ENCODE assay signal across 21 cellular contexts in the genomic region with DNA sequence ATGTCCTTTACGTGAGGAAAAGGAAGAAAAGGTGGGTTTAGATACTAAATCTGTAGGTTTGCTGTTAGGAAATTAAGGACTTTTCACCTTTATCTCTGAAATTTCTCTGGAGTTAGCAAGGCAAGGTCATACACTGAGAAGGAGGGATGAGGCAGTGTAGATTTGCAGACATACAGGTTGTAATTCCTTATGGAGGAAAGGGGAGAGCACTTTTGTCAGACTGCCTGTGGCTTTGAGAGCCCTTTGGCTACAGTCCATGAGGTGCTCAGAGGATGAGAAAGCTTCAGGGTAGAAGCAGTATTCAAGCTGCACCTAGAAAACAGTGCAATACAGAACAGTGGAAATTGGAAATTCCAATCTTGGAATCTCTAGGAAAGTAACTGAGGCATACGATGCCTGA. TPM values are rescaled to one million over a fixed set of nuclear protein-coding genes. Genes with fewer than 3 reads are reported as not detected.
DNase-seq lines count a peak whose midpoint lies in the region; ATAC-seq, FAIRE-seq and TF ChIP-seq lines count a peak whose summit lies in the region.
"Had no signal": no experiment of that assay in that cellular context is flagged by ENCODE, and none has a peak within 500 bp of the region (broad histone marks: within the 10 kb centered on the region; RNA-seq: fewer than 3 reads in every experiment).

No MANE protein-coding gene starts in this region.

- CTCF ChIA-PET in HepG2 (lab: Yijun Ruan, JAX; ENCODE audit: low intra/inter-chr PET ratio, low total read pairs), result no interaction called here
- CTCF ChIA-PET in PC-3 (lab: Charles Lee), result no interaction called here

- H3K9me3 Mint-ChIP-seq in immature natural killer cell, result no peaks in the 10 kb centered on the region
- no peaks in the 10 kb centered on the region for H3K9me3 Mint-ChIP-seq in stimulated activated naive B cell treated with anti-CD40 and anti-IgM and Interleukin-4, amounts not matched to agents 10 μg/mL and 1 μg/mL and 100 μg/mL, for 72 hours
- H3K9me3 Mint-ChIP-seq: activated B cell treated with CpG ODN at 0.5 μM for 24 hours; activated naive CD4-positive, alpha-beta T cell treated with anti-CD3 and anti-CD28 coated beads for 36 hours had no signal

- TF ChIP-seq CTCF in HepG2 (CRISPR knock-in tag; IDR thresholded peaks at IDR 0.05) (no peak), right lobe of liver (IDR thresholded peaks at IDR 0.05) (no peak), PC-3 (conservative IDR thresholded peaks at IDR 0.05; ENCODE audit: low read depth, low read length) (no peak), GM13976 (IDR thresholded peaks at IDR 0.05; ENCODE audit: borderline replicate concordance, control extremely low read depth, extremely low read depth, insufficient read depth, missing control alignments) (no peak)

- peaks cover 23% of the 10 kb centered on the region for H3F3A ChIP-seq in PC-3 (ENCODE audit: low read length, unreplicated experiment)

- H3K27me3 ChIP-seq in HepG2 (ENCODE audit: control insufficient read depth in 1 of 2, insufficient read depth in 2 of 2, low read length in 2 of 2) (no peaks in the 10 kb centered on the region), right lobe of liver (no peaks in the 10 kb centered on the region), PC-3 (ENCODE audit: low read length) (no peaks in the 10 kb centered on the region)
- H3K27me3 ChIP-seq: foreskin keratinocyte had no signal

- ATAC-seq in HepG2 (peak; percentile 19), right lobe of liver (no peak), PC-3 (peak; percentile 16)
- ATAC-seq in stimulated activated naive B cell treated with anti-CD40 and anti-IgM and Interleukin-4, amounts not matched to agents 10 μg/mL and 1 μg/mL and 100 μg/mL, for 72 hours (replicated peaks), result no peak
- ATAC-seq: activated CD8-positive, alpha-beta memory T cell treated with anti-CD3 and anti-CD28 coated beads, Interleukin-2, amount 10 ng/mL, durations not matched to agents 7 days and 5 days; foreskin keratinocyte; left colon had no signal

- no peaks in the 10 kb centered on the region for H3K79me2 ChIP-seq in HepG2 (ENCODE audit: insufficient read depth, low read length)
- peaks cover 8% of the 10 kb centered on the region for H3K79me2 ChIP-seq in PC-3 (ENCODE audit: low read length)

- H4K20me1 ChIP-seq in HepG2 (ENCODE audit: insufficient read depth, low read length) (peaks cover under 1% of the 10 kb centered on the region), PC-3 (ENCODE audit: low read length) (peaks cover 22% of the 10 kb centered on the region)

- H3K36me3 ChIP-seq in HepG2 (replicated peaks in 1 of 2; ENCODE audit: control insufficient read depth in 1 of 2, insufficient read depth in 2 of 2, low read length in 2 of 2) (peaks cover 6 to 27% of the 10 kb centered on the region in 2 experiments), right lobe of liver (peaks cover 12 to 42% (median 31%) of the 10 kb centered on the region in 4 donors), PC-3 (ENCODE audit: low read depth, low read length) (peaks cover 35% of the 10 kb centered on the region)

- no peak for DNase-seq in HepG2 (ENCODE audit: low spot score)
- DNase-seq in right lobe of liver, result no peak
- DNase-seq in PC-3, result no peak
- no peak for DNase-seq in immature natural killer cell
- DNase-seq in stimulated activated naive B cell treated with anti-CD40 and anti-IgM and Interleukin-4, amounts not matched to agents 10 μg/mL and 1 μg/mL and 100 μg/mL, for 72 hours, result no peak
- DNase-seq in GM13976 (ENCODE audit: low spot score), result no peak
- DNase-seq in activated CD8-positive, alpha-beta memory T cell treated with anti-CD3 and anti-CD28 coated beads, Interleukin-2, amount 50 U/mL, for 4 hours, result no peak
- DNase-seq in CD1c-positive myeloid dendritic cell (ENCODE audit: extremely low spot score), result no peak
- DNase-seq: activated B cell treated with CpG ODN at 0.5 μM for 24 hours; activated CD8-positive, alpha-beta memory T cell treated with anti-CD3 and anti-CD28 coated beads, Interleukin-2, amount 10 ng/mL, durations not matched to agents 7 days and 5 days; activated naive CD4-positive, alpha-beta T cell treated with anti-CD3 and anti-CD28 coated beads for 36 hours; DND-41; foreskin keratinocyte; HCEC 1CT; left colon; NCI-H1105; small intestine; stimulated activated CD4-positive, alpha-beta T cell treated with anti-CD3 and anti-CD28 coated beads, Interleukin-4, amount 100 ng/mL, for 4 hours; stimulated activated CD8-positive, alpha-beta memory T cell treated with anti-CD3 and anti-CD28 coated beads, Interleukin-4, amount 100 ng/mL, for 48 hours; T-helper 1 cell had no signal

- 94% methylated on average over 2 of the region's 2 CpGs for WGBS in HepG2 (ENCODE audit: low lambda C conversion rate)
- 72% methylated on average over 2 of the region's 2 CpGs for WGBS in right lobe of liver (ENCODE audit: insufficient coverage, low coverage, low lambda C conversion rate, missing lambda C conversion rate)

- TF ChIP-seq RAD21 in HepG2 (CRISPR knock-in tag; IDR thresholded peaks at IDR 0.05), result no peak

- POLR2A ChIA-PET in HepG2 (lab: Yijun Ruan, JAX), result interaction anchor here (0.9 to 3.6 kb wide), 5 partner anchors 8 to 40 kb away, joined by 3 to 14 read pairs (median 7); a partner anchor contains a TSS
- POLR2A ChIA-PET in PC-3 (lab: Charles Lee; ENCODE audit: unreplicated experiment), result interaction anchor here (0.6 kb wide), 1 partner anchor 32 kb away, joined by 5 read pairs; no protein-coding TSS in a partner anchor

- in situ Hi-C loops in HepG2 (cut with HindIII; ENCODE audit: extremely low pct_ligation_motif_present, low pct_unique_long_range_greater_than_20kb), result no loop called here
- in situ Hi-C loops in GM13976 (cut with MboI; ENCODE audit: low sequenced_read_pairs, unreplicated experiment), result no loop called here

- no peak overlapping the region for H3K4me2 ChIP-seq in HepG2 (ENCODE audit: low read depth, low read length)
- no peak overlapping the region for H3K4me2 ChIP-seq in PC-3 (ENCODE audit: low read length)

- peaks cover 15% of the 10 kb centered on the region for H3K4me1 ChIP-seq in HepG2 (ENCODE audit: insufficient read depth, low read length)
- peaks cover 0 to 3% (median 0%) of the 10 kb centered on the region in 4 donors for H3K4me1 ChIP-seq in right lobe of liver
- H3K4me1 ChIP-seq in PC-3 (ENCODE audit: insufficient read depth, low read length), result no peaks in the 10 kb centered on the region
- H3K4me1 ChIP-seq: foreskin keratinocyte, prostate gland had no signal

- no peak for FAIRE-seq in HepG2 (lab: Jason Lieb, UNC)
- FAIRE-seq: small intestine had no signal

- no peak overlapping the region for H3K27ac ChIP-seq in HepG2 (ENCODE audit: extremely low read length, insufficient read depth, low read length)
- H3K27ac ChIP-seq in right lobe of liver, result no peak overlapping the region
- H3K27ac ChIP-seq in PC-3 (ENCODE audit: low read length), result no peak overlapping the region
- H3K27ac ChIP-seq: foreskin keratinocyte, prostate gland had no signal

- no peak for TF ChIP-seq EP300 in HepG2 (IDR thresholded peaks at IDR 0.05; ENCODE audit: low read depth in 2 of 2, low read length in 2 of 2)
- TF ChIP-seq EP300 in HepG2 (CRISPR knock-in tag; IDR thresholded peaks at IDR 0.05; ENCODE audit: borderline replicate concordance), result no peak

- no peak overlapping the region for H2AFZ ChIP-seq in HepG2 (ENCODE audit: low read length)
- no peak overlapping the region for H2AFZ ChIP-seq in PC-3 (ENCODE audit: low read length)

- BruUV-seq in HepG2 (replicated peaks; lab: Mats Ljungman, UMichigan) (no TSS peak), PC-3 (replicated peaks; lab: Mats Ljungman, UMichigan) (no TSS peak)

- H3K9ac ChIP-seq in HepG2 (ENCODE audit: insufficient read depth, low read depth, low read length) (no peak overlapping the region), PC-3 (ENCODE audit: low read length) (no peak overlapping the region)

- TF ChIP-seq POLR2A in HepG2 (IDR thresholded peaks at IDR 0.05; ENCODE audit: insufficient read depth in 1 of 2, low read depth in 2 of 2, low read length in 2 of 2) (peak in 1 of 2 experiments; percentile 6; a peak in 1 of 4 replicates), right lobe of liver (IDR thresholded peaks at IDR 0.05) (no peak)

- H3K4me3 ChIP-seq in HepG2 (replicated peaks in 1 of 3; ENCODE audit: insufficient read depth in 1 of 3, low read depth in 2 of 3, low read length in 3 of 3), result no peak overlapping the region
- H3K4me3 ChIP-seq in right lobe of liver, result no peak overlapping the region
- H3K4me3 ChIP-seq in PC-3 (ENCODE audit: low read length), result no peak overlapping the region
- H3K4me3 ChIP-seq: prostate gland had no signal

- no peak overlapping the region for H3K4me3 Mint-ChIP-seq in immature natural killer cell
- H3K4me3 Mint-ChIP-seq in stimulated activated naive B cell treated with anti-CD40 and anti-IgM and Interleukin-4, amounts not matched to agents 10 μg/mL and 1 μg/mL and 100 μg/mL, for 72 hours, result no peak overlapping the region
- H3K4me3 Mint-ChIP-seq: activated B cell treated with CpG ODN at 0.5 μM for 24 hours; activated CD8-positive, alpha-beta memory T cell treated with anti-CD3 and anti-CD28 coated beads, Interleukin-2, amount 10 ng/mL, durations not matched to agents 7 days and 5 days; activated naive CD4-positive, alpha-beta T cell treated with anti-CD3 and anti-CD28 coated beads for 36 hours had no signal

- H3K4me1 Mint-ChIP-seq in immature natural killer cell, result peaks cover 11 to 32% of the 10 kb centered on the region in 2 donors
- H3K4me1 Mint-ChIP-seq in stimulated activated naive B cell treated with anti-CD40 and anti-IgM and Interleukin-4, amounts not matched to agents 10 μg/mL and 1 μg/mL and 100 μg/mL, for 72 hours, result peaks cover 21% of the 10 kb centered on the region in 2 donors

- intact Hi-C loops in HepG2 (cut with micrococcal nuclease; ENCODE audit: unreplicated experiment) (no loop called here), right lobe of liver (cut with DNase I) (no loop called here), PC-3 (cut with micrococcal nuclease) (no loop called here)

- H3K9me2 ChIP-seq in PC-3 (replicated peaks; ENCODE audit: low read length), result no peaks in the 10 kb centered on the region

- H3K9me3 ChIP-seq in HepG2 (ENCODE audit: low read length) (no peaks in the 10 kb centered on the region), right lobe of liver (no peaks in the 10 kb centered on the region), PC-3 (ENCODE audit: low read length) (no peaks in the 10 kb centered on the region)
- H3K9me3 ChIP-seq: prostate gland had no signal

- H3K36me3 Mint-ChIP-seq in immature natural killer cell, result peaks cover 16 to 44% (median 17%) of the 10 kb centered on the region in 3 donors
- H3K36me3 Mint-ChIP-seq in stimulated activated naive B cell treated with anti-CD40 and anti-IgM and Interleukin-4, amounts not matched to agents 10 μg/mL and 1 μg/mL and 100 μg/mL, for 72 hours, result peaks cover 46 to 59% of the 10 kb centered on the region in 2 donors

- peak overlapping the region in 4 of 6 donors; percentile 22 to 49 (median 38) for H3K27ac Mint-ChIP-seq in immature natural killer cell
- peak overlapping the region; percentile 79 for H3K27ac Mint-ChIP-seq in stimulated activated naive B cell treated with anti-CD40 and anti-IgM and Interleukin-4, amounts not matched to agents 10 μg/mL and 1 μg/mL and 100 μg/mL, for 72 hours
- H3K27ac Mint-ChIP-seq: activated naive CD4-positive, alpha-beta T cell treated with anti-CD3 and anti-CD28 coated beads for 36 hours had no signal

- peaks cover 0 to 11% (median 0%) of the 10 kb centered on the region in 3 donors for H3K27me3 Mint-ChIP-seq in immature natural killer cell (ENCODE audit: low read depth in 3 of 3)
- H3K27me3 Mint-ChIP-seq in stimulated activated naive B cell treated with anti-CD40 and anti-IgM and Interleukin-4, amounts not matched to agents 10 μg/mL and 1 μg/mL and 100 μg/mL, for 72 hours, result no peaks in the 10 kb centered on the region
- H3K27me3 Mint-ChIP-seq: activated B cell treated with CpG ODN at 0.5 μM for 24 hours; activated CD8-positive, alpha-beta memory T cell treated with anti-CD3 and anti-CD28 coated beads, Interleukin-2, amount 10 ng/mL, durations not matched to agents 7 days and 5 days had no signal

RNA-seq across cellular contexts. Expression of a gene that starts 8.3 kb away (rescaled TPM):
- total RNA-seq in HepG2 (2016; rRNA removed; fragmentation: Illumina TruSeq; extraction: Trizol) (1,291 and 1,534 TPM in 2 replicates), right lobe of liver (100 to 1,000 TPM; 173 to 573 (median 551) TPM), PC-3 (2014; rRNA removed) (543 and 624 TPM in 2 replicates)
- 1,420 and 1,565 TPM in 2 replicates for total RNA-seq in HepG2 (2016; cell fraction: cytosol; rRNA removed; fragmentation: Illumina TruSeq; extraction: Trizol; ENCODE audit: low read depth)
- total RNA-seq in HepG2 (2016; cell fraction: insoluble cytoplasmic fraction; rRNA removed; fragmentation: Illumina TruSeq; extraction: Trizol), result 1,291 and 1,624 TPM in 2 replicates
- 2,440 and 2,539 TPM in 2 replicates for total RNA-seq in HepG2 (2016; cell fraction: membrane; rRNA removed; fragmentation: Illumina TruSeq; extraction: Trizol)
- total RNA-seq in HepG2 (2016; cell fraction: nucleus; rRNA removed; fragmentation: Illumina TruSeq; extraction: Trizol), result 404 and 486 TPM in 2 replicates
- polyA plus RNA-seq in HepG2 (2011; rRNA removed) (502 and 554 TPM in 2 replicates), immature natural killer cell (100 to 1,000 TPM; 355 to 912 (median 682) TPM)
- polyA plus RNA-seq in HepG2 (2011; cell fraction: cytosol; rRNA removed), result 480 and 499 TPM in 2 replicates
- polyA plus RNA-seq in HepG2 (2011; cell fraction: nucleus; rRNA removed), result 133 TPM in 2 replicates
- polyA plus RNA-seq in HepG2 (2012), result 2,003 and 2,065 TPM in 2 replicates
- polyA plus RNA-seq in HepG2 (2016; cell fraction: cytosol; fragmentation: Illumina TruSeq; extraction: Trizol; ENCODE audit: low read depth), result 2,396 and 2,553 TPM in 2 replicates
- 1,996 and 2,029 TPM in 2 replicates for polyA plus RNA-seq in HepG2 (2016; cell fraction: insoluble cytoplasmic fraction; fragmentation: Illumina TruSeq; extraction: Trizol; ENCODE audit: low read depth)
- 3,179 and 3,263 TPM in 2 replicates for polyA plus RNA-seq in HepG2 (2016; cell fraction: membrane; fragmentation: Illumina TruSeq; extraction: Trizol; ENCODE audit: low read depth)
- polyA plus RNA-seq in HepG2 (2016; cell fraction: nucleus; fragmentation: Illumina TruSeq; extraction: Trizol; ENCODE audit: insufficient read depth, low read depth), result 859 TPM in 2 replicates
- 440 and 569 TPM in 2 replicates for polyA minus RNA-seq in HepG2 (2011; rRNA and poly(A)+ RNA removed; ENCODE audit: low replicate concordance)
- 617 and 745 TPM in 2 replicates for polyA minus RNA-seq in HepG2 (2011; cell fraction: cytosol; rRNA and poly(A)+ RNA removed)
- polyA minus RNA-seq in HepG2 (2011; cell fraction: nucleus; rRNA and poly(A)+ RNA removed), result 167 and 200 TPM in 2 replicates

RNA-seq across cellular contexts. Expression of a gene that starts 11.5 kb away (rescaled TPM):
- 4.9 and 5.2 TPM in 2 replicates for total RNA-seq in HepG2 (2016; rRNA removed; fragmentation: Illumina TruSeq; extraction: Trizol)
- 0.40 and 0.88 TPM in 2 replicates for total RNA-seq in HepG2 (2016; cell fraction: cytosol; rRNA removed; fragmentation: Illumina TruSeq; extraction: Trizol; ENCODE audit: low read depth)
- 4.5 and 5.1 TPM in 2 replicates for total RNA-seq in HepG2 (2016; cell fraction: insoluble cytoplasmic fraction; rRNA removed; fragmentation: Illumina TruSeq; extraction: Trizol)
- total RNA-seq in HepG2 (2016; cell fraction: membrane; rRNA removed; fragmentation: Illumina TruSeq; extraction: Trizol), result 1.6 and 1.8 TPM in 2 replicates
- 4.0 and 5.1 TPM in 2 replicates for total RNA-seq in HepG2 (2016; cell fraction: nucleus; rRNA removed; fragmentation: Illumina TruSeq; extraction: Trizol)
- polyA plus RNA-seq in HepG2 (2011; rRNA removed), result 0.83 and 1.0 TPM in 2 replicates
- 0.83 and 0.95 TPM in 2 replicates for polyA plus RNA-seq in HepG2 (2011; cell fraction: cytosol; rRNA removed)
- 1.5 and 1.9 TPM in 2 replicates for polyA plus RNA-seq in HepG2 (2011; cell fraction: nucleus; rRNA removed)
- 0.97 and 1.1 TPM in 2 replicates for polyA plus RNA-seq in HepG2 (2012)
- 0.11 and 0.15 TPM in 2 replicates for polyA plus RNA-seq in HepG2 (2016; cell fraction: cytosol; fragmentation: Illumina TruSeq; extraction: Trizol; ENCODE audit: low read depth)
- 2.4 TPM in 2 replicates for polyA plus RNA-seq in HepG2 (2016; cell fraction: insoluble cytoplasmic fraction; fragmentation: Illumina TruSeq; extraction: Trizol; ENCODE audit: low read depth)
- 0.53 and 0.58 TPM in 2 replicates for polyA plus RNA-seq in HepG2 (2016; cell fraction: membrane; fragmentation: Illumina TruSeq; extraction: Trizol; ENCODE audit: low read depth)
- 2.7 and 3.1 TPM in 2 replicates for polyA plus RNA-seq in HepG2 (2016; cell fraction: nucleus; fragmentation: Illumina TruSeq; extraction: Trizol; ENCODE audit: insufficient read depth, low read depth)
- 4.6 and 6.5 TPM in 2 replicates for polyA minus RNA-seq in HepG2 (2011; rRNA and poly(A)+ RNA removed; ENCODE audit: low replicate concordance)
- polyA minus RNA-seq in HepG2 (2011; cell fraction: cytosol; rRNA and poly(A)+ RNA removed), result 2.4 and 2.9 TPM in 2 replicates
- 5.2 and 5.3 TPM in 2 replicates for polyA minus RNA-seq in HepG2 (2011; cell fraction: nucleus; rRNA and poly(A)+ RNA removed)
- 1 to 10 TPM; 2.0 to 5.2 (median 4.5) TPM for total RNA-seq in right lobe of liver
- total RNA-seq in PC-3 (2014; rRNA removed), result 3.5 and 6.0 TPM in 2 replicates
- 1 to 10 TPM; 1.8 to 4.7 (median 2.6) TPM for polyA plus RNA-seq in immature natural killer cell

RNA-seq across cellular contexts. Expression of a gene that starts 40.4 kb away (rescaled TPM):
- total RNA-seq in HepG2 (2016; rRNA removed; fragmentation: Illumina TruSeq; extraction: Trizol) (12.2 and 16.3 TPM in 2 replicates), right lobe of liver (1 to 10 TPM; 1.1 to 2.3 (median 1.6) TPM), PC-3 (2014; rRNA removed) (1.8 and 2.5 TPM in 2 replicates)
- total RNA-seq in HepG2 (2016; cell fraction: cytosol; rRNA removed; fragmentation: Illumina TruSeq; extraction: Trizol; ENCODE audit: low read depth), result 1.7 and 2.7 TPM in 2 replicates
- total RNA-seq in HepG2 (2016; cell fraction: insoluble cytoplasmic fraction; rRNA removed; fragmentation: Illumina TruSeq; extraction: Trizol), result 12.6 and 17.8 TPM in 2 replicates
- total RNA-seq in HepG2 (2016; cell fraction: membrane; rRNA removed; fragmentation: Illumina TruSeq; extraction: Trizol), result 7.8 and 9.2 TPM in 2 replicates
- 6.7 and 8.5 TPM in 2 replicates for total RNA-seq in HepG2 (2016; cell fraction: nucleus; rRNA removed; fragmentation: Illumina TruSeq; extraction: Trizol)
- polyA plus RNA-seq in HepG2 (2011; rRNA removed) (2.3 TPM in 2 replicates), immature natural killer cell (1 to 10 TPM; 1.3 to 4.7 (median 1.7) TPM)
- 1.9 and 2.1 TPM in 2 replicates for polyA plus RNA-seq in HepG2 (2011; cell fraction: cytosol; rRNA removed)
- 2.3 and 2.8 TPM in 2 replicates for polyA plus RNA-seq in HepG2 (2011; cell fraction: nucleus; rRNA removed)
- polyA plus RNA-seq in HepG2 (2012), result 1.8 and 2.9 TPM in 2 replicates
- 0.79 and 0.89 TPM in 2 replicates for polyA plus RNA-seq in HepG2 (2016; cell fraction: cytosol; fragmentation: Illumina TruSeq; extraction: Trizol; ENCODE audit: low read depth)
- polyA plus RNA-seq in HepG2 (2016; cell fraction: insoluble cytoplasmic fraction; fragmentation: Illumina TruSeq; extraction: Trizol; ENCODE audit: low read depth), result 8.3 and 9.0 TPM in 2 replicates
- 3.1 TPM in 2 replicates for polyA plus RNA-seq in HepG2 (2016; cell fraction: membrane; fragmentation: Illumina TruSeq; extraction: Trizol; ENCODE audit: low read depth)
- polyA plus RNA-seq in HepG2 (2016; cell fraction: nucleus; fragmentation: Illumina TruSeq; extraction: Trizol; ENCODE audit: insufficient read depth, low read depth), result 5.5 and 7.0 TPM in 2 replicates
- 0.16 and 1.7 TPM in 2 replicates for polyA minus RNA-seq in HepG2 (2011; rRNA and poly(A)+ RNA removed; ENCODE audit: low replicate concordance)
- polyA minus RNA-seq in HepG2 (2011; cell fraction: cytosol; rRNA and poly(A)+ RNA removed), result 3.1 and 3.7 TPM in 2 replicates
- 5.2 and 8.2 TPM in 2 replicates for polyA minus RNA-seq in HepG2 (2011; cell fraction: nucleus; rRNA and poly(A)+ RNA removed)

RNA-seq across cellular contexts. Expression of a gene that starts 59.3 kb away (rescaled TPM):
- total RNA-seq in HepG2 (2016; rRNA removed; fragmentation: Illumina TruSeq; extraction: Trizol), result 13.2 and 16.5 TPM in 2 replicates
- 3.2 and 3.4 TPM in 2 replicates for total RNA-seq in HepG2 (2016; cell fraction: cytosol; rRNA removed; fragmentation: Illumina TruSeq; extraction: Trizol; ENCODE audit: low read depth)
- total RNA-seq in HepG2 (2016; cell fraction: insoluble cytoplasmic fraction; rRNA removed; fragmentation: Illumina TruSeq; extraction: Trizol), result 13.8 and 14.0 TPM in 2 replicates
- 9.6 and 9.9 TPM in 2 replicates for total RNA-seq in HepG2 (2016; cell fraction: membrane; rRNA removed; fragmentation: Illumina TruSeq; extraction: Trizol)
- 16.1 and 19.4 TPM in 2 replicates for total RNA-seq in HepG2 (2016; cell fraction: nucleus; rRNA removed; fragmentation: Illumina TruSeq; extraction: Trizol)
- polyA plus RNA-seq in HepG2 (2011; rRNA removed), result 14.9 and 15.4 TPM in 2 replicates
- polyA plus RNA-seq in HepG2 (2011; cell fraction: cytosol; rRNA removed), result 6.3 and 9.1 TPM in 2 replicates
- polyA plus RNA-seq in HepG2 (2011; cell fraction: nucleus; rRNA removed), result 19.1 and 31.2 TPM in 2 replicates
- 12.2 and 13.7 TPM in 2 replicates for polyA plus RNA-seq in HepG2 (2012)
- polyA plus RNA-seq in HepG2 (2016; cell fraction: cytosol; fragmentation: Illumina TruSeq; extraction: Trizol; ENCODE audit: low read depth), result 2.8 and 4.0 TPM in 2 replicates
- polyA plus RNA-seq in HepG2 (2016; cell fraction: insoluble cytoplasmic fraction; fragmentation: Illumina TruSeq; extraction: Trizol; ENCODE audit: low read depth), result 12.8 and 13.5 TPM in 2 replicates
- polyA plus RNA-seq in HepG2 (2016; cell fraction: membrane; fragmentation: Illumina TruSeq; extraction: Trizol; ENCODE audit: low read depth), result 6.7 and 7.0 TPM in 2 replicates
- polyA plus RNA-seq in HepG2 (2016; cell fraction: nucleus; fragmentation: Illumina TruSeq; extraction: Trizol; ENCODE audit: insufficient read depth, low read depth), result 39.5 and 40.4 TPM in 2 replicates
- 12.0 and 16.1 TPM in 2 replicates for polyA minus RNA-seq in HepG2 (2011; rRNA and poly(A)+ RNA removed; ENCODE audit: low replicate concordance)
- 9.0 and 10.0 TPM in 2 replicates for polyA minus RNA-seq in HepG2 (2011; cell fraction: cytosol; rRNA and poly(A)+ RNA removed)
- polyA minus RNA-seq in HepG2 (2011; cell fraction: nucleus; rRNA and poly(A)+ RNA removed), result 27.0 and 37.2 TPM in 2 replicates
- 10 to 100 TPM in 1 of 6 experiments, 1 to 10 TPM in 5; 4.9 to 11.1 (median 7.8) TPM for total RNA-seq in right lobe of liver
- total RNA-seq in PC-3 (2014; rRNA removed), result 17.0 and 21.9 TPM in 2 replicates
- polyA plus RNA-seq in immature natural killer cell, result 1 to 10 TPM in 1 of 3 donors, under 1 TPM in 2; 0.64 to 5.6 (median 0.66) TPM

Comparison
In these comparisons a context has a peak if more than half of its experiments do, and no peak if none do; other contexts are left out.
1. ATAC-seq: peak in HepG2 (single experiment) and PC-3 (single experiment); none in right lobe of liver (0 of 4) and stimulated activated naive B cell treated with anti-CD40 and anti-IgM and Interleukin-4, amounts not matched to agents 10 μg/mL and 1 μg/mL and 100 μg/mL, for 72 hours (0 of 2).